22 cellular contexts compared by ENCODE assay signal in genomic region chr9:73893230-73893629, GRCh38.
DNase-seq lines count a peak whose midpoint lies in the region; ATAC-seq and TF ChIP-seq lines count a peak whose summit lies in the region.
"Had no signal": no experiment of that assay in that cellular context is flagged by ENCODE, and none has a peak within 500 bp of the region (broad histone marks: within the 10 kb centered on the region; RNA-seq: fewer than 3 reads in every experiment).

No MANE protein-coding gene starts in this region.

- no peak for TF ChIP-seq EP300 in ovary (IDR thresholded peaks at IDR 0.05)

- H3K36me3 ChIP-seq in right lobe of liver (no peaks in the 10 kb centered on the region), ovary (no peaks in the 10 kb centered on the region)
- H3K36me3 ChIP-seq: BE2C, BLaER1 had no signal

- DNase-seq in HuH-7.5 (ENCODE audit: low spot score) (peak; percentile 9), right lobe of liver (no peak), ovary (no peak)
- DNase-seq in NK-92 treated with Interleukin-12 subunit alpha and Interleukin-12 subunit beta, amount 100 ng/mL, for 24 hours (lab: John Stamatoyannopoulos, UW), result no peak
- DNase-seq: 8988T; ACHN; BE2C; C1 segment of cervical spinal cord; CD4-positive, alpha-beta memory T cell; CD4-positive, CD25-positive, alpha-beta regulatory T cell; CD8-positive, alpha-beta memory T cell; COR-L47; DMS 273 treated with DMSO at 0.1 percent for 48 hours; DMS153; DMS53; DMS79; DND-41; EL; GDM1 had no signal

- peak; percentile 60 to 89 (median 80) for ATAC-seq in right lobe of liver
- ATAC-seq: GM12878 had no signal

- no peaks in the 10 kb centered on the region for H3K9me3 ChIP-seq in right lobe of liver
- H3K9me3 ChIP-seq in ovary, result no peaks in the 10 kb centered on the region
- H3K9me3 ChIP-seq: BE2C, BLaER1 had no signal

- H3K27me3 ChIP-seq in right lobe of liver, result no peaks in the 10 kb centered on the region
- no peaks in the 10 kb centered on the region for H3K27me3 ChIP-seq in ovary
- H3K27me3 ChIP-seq: BE2C, BLaER1 had no signal

- intact Hi-C loops in right lobe of liver (cut with DNase I), result no loop called here
- intact Hi-C loops in ovary (cut with DNase I), result no loop called here

- TF ChIP-seq CTCF in VCaP (conservative IDR thresholded peaks at IDR 0.05), result no peak
- TF ChIP-seq CTCF in right lobe of liver (IDR thresholded peaks at IDR 0.05), result no peak
- no peak for TF ChIP-seq CTCF in ovary (IDR thresholded peaks at IDR 0.05)

- no peak for TF ChIP-seq POLR2A in right lobe of liver (IDR thresholded peaks at IDR 0.05)
- TF ChIP-seq POLR2A in ovary (IDR thresholded peaks at IDR 0.05), result no peak

- H3K4me3 ChIP-seq in right lobe of liver (no peak overlapping the region), ovary (no peak overlapping the region)
- H3K4me3 ChIP-seq: BLaER1, GM12878 had no signal

- peak overlapping the region; percentile 82 for H3K27ac ChIP-seq in VCaP
- no peak overlapping the region for H3K27ac ChIP-seq in right lobe of liver
- no peak overlapping the region for H3K27ac ChIP-seq in ovary
- H3K27ac ChIP-seq: BLaER1 had no signal

- H3K4me1 ChIP-seq in right lobe of liver (peaks cover 0 to 15% (median 3%) of the 10 kb centered on the region in 4 donors), ovary (ENCODE audit: insufficient read depth) (no peaks in the 10 kb centered on the region)
- H3K4me1 ChIP-seq: BE2C, BLaER1 had no signal
